Comparison of ENCODE assay signal across 1 cellular context in genomic region chr10:130108146-130108545, GRCh38. TPM values are rescaled to one million over a fixed set of nuclear protein-coding genes. Genes with fewer than 3 reads are reported as not detected.
"Had no signal": no experiment of that assay in that cellular context is flagged by ENCODE, and none has a peak within 500 bp of the region (broad histone marks: within the 10 kb centered on the region; RNA-seq: fewer than 3 reads in every experiment).

No MANE protein-coding gene starts in this region.

RNA-seq across cellular contexts. Expression of gene C10orf143, which starts 2.5 kb away (rescaled TPM):
- total RNA-seq: glomerular endothelial cell had no signal
